Comparison of ENCODE assay signal across 31 cellular contexts in the genomic region with DNA sequence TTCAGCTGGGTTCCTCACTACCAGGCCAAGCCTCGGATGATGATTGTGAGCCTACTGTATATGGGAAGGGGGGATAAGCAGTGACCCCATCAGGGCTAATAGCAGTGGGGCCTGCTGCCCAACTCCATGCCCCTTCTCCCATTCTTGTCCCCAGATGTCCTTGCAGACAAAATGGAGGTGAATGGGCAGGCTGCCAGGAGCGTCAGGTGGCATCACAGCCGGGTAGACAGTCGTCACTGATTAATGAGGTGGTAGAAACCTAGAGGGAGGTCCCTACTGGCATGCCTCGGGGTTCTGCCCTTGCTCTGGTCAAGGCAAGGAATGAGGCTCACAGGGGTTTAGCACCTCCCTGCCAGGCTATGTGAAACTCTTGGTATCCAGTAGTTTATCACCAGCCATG. TPM values are rescaled to one million over a fixed set of nuclear protein-coding genes. Genes with fewer than 3 reads are reported as not detected.
DNase-seq lines count a peak whose midpoint lies in the region; ATAC-seq and TF ChIP-seq lines count a peak whose summit lies in the region.
"Had no signal": no experiment of that assay in that cellular context is flagged by ENCODE, and none has a peak within 500 bp of the region (broad histone marks: within the 10 kb centered on the region; RNA-seq: fewer than 3 reads in every experiment).

No MANE protein-coding gene starts in this region.

- in situ Hi-C loops in IMR-90 (cut with MboI; ENCODE audit: low sequenced_read_pairs) = no loop called here

- CTCF ChIA-PET in IMR-90 (lab: Yijun Ruan, JAX) = no interaction called here

- peaks cover 95 to 100% (median 99%) of the 10 kb centered on the region in 11 experiments for H4K20me1 ChIP-seq in BLaER1 treated with 17β-estradiol and CSF1 and Interleukin-3, amounts not matched to agents 10 nM and 100 nM
- peaks cover 98% of the 10 kb centered on the region for H4K20me1 ChIP-seq in IMR-90 (ENCODE audit: insufficient read depth, low read length)

- H3K9me3 ChIP-seq in BLaER1 treated with 17β-estradiol and CSF1 and Interleukin-3, amounts not matched to agents 10 nM and 100 nM (replicated peaks in 1 of 11) = no peaks in the 10 kb centered on the region
- no peaks in the 10 kb centered on the region for H3K9me3 ChIP-seq in IMR-90 (ENCODE audit: control insufficient read depth, insufficient read depth, low read length)
- no peaks in the 10 kb centered on the region for H3K9me3 ChIP-seq in esophagus muscularis mucosa
- H3K9me3 ChIP-seq: gastrocnemius medialis, mucosa of descending colon had no signal

- intact Hi-C loops in IMR-90 (cut with micrococcal nuclease) = no loop called here
- intact Hi-C loops in esophagus muscularis mucosa (cut with DNase I) = no loop called here

- H3K79me1 ChIP-seq in IMR-90 (ENCODE audit: low read depth in 1 of 2, low read length in 2 of 2) = peaks cover 47 to 95% of the 10 kb centered on the region in 2 experiments

- no peak overlapping the region for H2AK9ac ChIP-seq in IMR-90 (replicated peaks; ENCODE audit: low read depth, low read length, poor library complexity)

- no peak overlapping the region for H4K5ac ChIP-seq in IMR-90 (ENCODE audit: low read depth, low read length)

- peak overlapping the region; percentile 15 for H3K4ac ChIP-seq in IMR-90 (ENCODE audit: low read depth, low read length)

- TF ChIP-seq RAD21 in IMR-90 (IDR thresholded peaks at IDR 0.05; ENCODE audit: low read length) = no peak

- peaks cover 16% of the 10 kb centered on the region for H3K36me3 Mint-ChIP-seq in endothelial cell (ENCODE audit: low read depth, unreplicated experiment)
- H3K36me3 Mint-ChIP-seq: natural killer cell treated with Interleukin-12 subunit alpha and Interleukin-12 subunit beta and Interleukin-15 and Interleukin-18, amount 100 ng/mL, for 72 hours had no signal

- H3K9me1 ChIP-seq in IMR-90 (ENCODE audit: insufficient read depth, low read length) = peaks cover 78% of the 10 kb centered on the region

- no peak for TF ChIP-seq EP300 in esophagus muscularis mucosa (IDR thresholded peaks at IDR 0.05)

- no peak overlapping the region; the same call in 1 of the 2 replicates for H2AK5ac ChIP-seq in IMR-90 (ENCODE audit: low read depth, low read length)

- H2BK120ac ChIP-seq in IMR-90 (ENCODE audit: low read depth, low read length) = no peak overlapping the region

- no peak overlapping the region for H3K4me3 ChIP-seq in BLaER1 treated with 17β-estradiol and CSF1 and Interleukin-3, amounts not matched to agents 10 nM and 100 nM
- no peak overlapping the region for H3K4me3 ChIP-seq in IMR-90 (ENCODE audit: insufficient read depth, low read depth, low read length)
- no peak overlapping the region for H3K4me3 ChIP-seq in esophagus muscularis mucosa
- H3K4me3 ChIP-seq: gastrocnemius medialis, hepatocyte, mucosa of descending colon had no signal

- H3K4me3 Mint-ChIP-seq in stimulated activated naive CD8-positive, alpha-beta T cell treated with anti-CD3 and anti-CD28 coated beads, Interleukin-15, amount 100 ng/mL, for 72 hours = no peak overlapping the region
- H3K4me3 Mint-ChIP-seq in endothelial cell (ENCODE audit: unreplicated experiment) = no peak overlapping the region
- H3K4me3 Mint-ChIP-seq: activated CD4-positive, alpha-beta memory T cell treated with anti-CD3 and anti-CD28 coated beads, Interleukin-2, amount 10 ng/mL, durations not matched to agents 7 days and 5 days; activated T-helper 17 cell treated with anti-CD3 and anti-CD28 coated beads, Interleukin-2, amount 50 U/mL, for 72 hours; natural killer cell treated with Interleukin-12 subunit alpha and Interleukin-12 subunit beta and Interleukin-15 and Interleukin-18, amount 100 ng/mL, for 72 hours; stimulated activated memory B cell treated with anti-CD40 and anti-IgM and Interleukin-4, amounts not matched to agents 10 μg/mL and 1 μg/mL and 100 μg/mL, for 72 hours; T-helper 17 cell had no signal

- no TSS peak for BruUV-seq in IMR-90 (replicated peaks; lab: Mats Ljungman, UMichigan)

- TF ChIP-seq CTCF in IMR-90 (conservative IDR thresholded peaks at IDR 0.05; ENCODE audit: low read depth, low read length) (no peak), esophagus muscularis mucosa (IDR thresholded peaks at IDR 0.05) (no peak), endothelial cell (IDR thresholded peaks at IDR 0.05; ENCODE audit: unreplicated experiment) (no peak)

- H3K4me2 ChIP-seq in BLaER1 treated with 17β-estradiol and CSF1 and Interleukin-3, amounts not matched to agents 10 nM and 100 nM = peak overlapping the region; percentile 17 to 100 (median 98); a peak in 19 of 22 replicates
- no peak overlapping the region for H3K4me2 ChIP-seq in IMR-90 (ENCODE audit: low read depth, low read length)

- H2BK20ac ChIP-seq in IMR-90 (ENCODE audit: low read depth, low read length) = no peak overlapping the region

- no peak overlapping the region for H2AFZ ChIP-seq in IMR-90 (replicated peaks; ENCODE audit: low read length, poor library complexity)
- H2AFZ ChIP-seq: hepatocyte had no signal

- WGBS in IMR-90 (ENCODE audit: extremely low coverage in 2 of 2, insufficient read length in 1 of 2), 2 experiments = 17% methylated on average over 2 of the region's 5 CpGs; no CpG with 5 or more reads in 1 of the 2 experiments
- WGBS in esophagus muscularis mucosa = 51% methylated on average over 4 of the region's 5 CpGs

- POLR2A ChIA-PET in IMR-90 (lab: Charles Lee; ENCODE audit: unreplicated experiment) = no interaction called here

- peaks cover 18 to 30% (median 25%) of the 10 kb centered on the region in 11 experiments for H3K27me3 ChIP-seq in BLaER1 treated with 17β-estradiol and CSF1 and Interleukin-3, amounts not matched to agents 10 nM and 100 nM
- no peaks in the 10 kb centered on the region for H3K27me3 ChIP-seq in IMR-90 (ENCODE audit: control insufficient read depth, insufficient read depth, low read length)
- H3K27me3 ChIP-seq in esophagus muscularis mucosa = no peaks in the 10 kb centered on the region
- H3K27me3 ChIP-seq: gastrocnemius medialis, hepatocyte had no signal

- TF ChIP-seq POLR2A in IMR-90 (IDR thresholded peaks at IDR 0.05; ENCODE audit: low read depth, low read length) (no peak), esophagus muscularis mucosa (IDR thresholded peaks at IDR 0.05; ENCODE audit: low read depth) (no peak)

- no peak overlapping the region for H4K91ac ChIP-seq in IMR-90 (ENCODE audit: insufficient read depth, low read depth, low read length)

- H3K27ac Mint-ChIP-seq in stimulated activated naive CD8-positive, alpha-beta T cell treated with anti-CD3 and anti-CD28 coated beads, Interleukin-15, amount 100 ng/mL, for 72 hours = no peak overlapping the region
- no peak overlapping the region for H3K27ac Mint-ChIP-seq in endothelial cell (ENCODE audit: unreplicated experiment)
- H3K27ac Mint-ChIP-seq: activated CD4-positive, alpha-beta memory T cell treated with anti-CD3 and anti-CD28 coated beads, Interleukin-2, amount 10 ng/mL, durations not matched to agents 7 days and 5 days; stimulated activated memory B cell treated with anti-CD40 and anti-IgM and Interleukin-4, amounts not matched to agents 10 μg/mL and 1 μg/mL and 100 μg/mL, for 72 hours; T-helper 17 cell had no signal

- H3K4me1 ChIP-seq in BLaER1 treated with 17β-estradiol and CSF1 and Interleukin-3, amounts not matched to agents 10 nM and 100 nM = peaks cover 53 to 94% (median 92%) of the 10 kb centered on the region in 10 experiments
- H3K4me1 ChIP-seq in IMR-90 (ENCODE audit: control insufficient read depth, insufficient read depth, low read length) (peaks cover 71% of the 10 kb centered on the region), esophagus muscularis mucosa (peaks cover 67 to 90% (median 82%) of the 10 kb centered on the region in 4 donors)

- H3K18ac ChIP-seq in IMR-90 (ENCODE audit: low read depth, low read length) = no peak overlapping the region

- no peaks in the 10 kb centered on the region for H3K27me3 Mint-ChIP-seq in stimulated activated naive CD8-positive, alpha-beta T cell treated with anti-CD3 and anti-CD28 coated beads, Interleukin-15, amount 100 ng/mL, for 72 hours
- H3K27me3 Mint-ChIP-seq in endothelial cell (ENCODE audit: unreplicated experiment) = peaks cover 37% of the 10 kb centered on the region
- H3K27me3 Mint-ChIP-seq: activated CD4-positive, alpha-beta memory T cell treated with anti-CD3 and anti-CD28 coated beads, Interleukin-2, amount 10 ng/mL, durations not matched to agents 7 days and 5 days; activated T-helper 17 cell treated with anti-CD3 and anti-CD28 coated beads, Interleukin-2, amount 50 U/mL, for 72 hours; natural killer cell treated with Interleukin-12 subunit alpha and Interleukin-12 subunit beta and Interleukin-15 and Interleukin-18, amount 100 ng/mL, for 72 hours; stimulated activated memory B cell treated with anti-CD40 and anti-IgM and Interleukin-4, amounts not matched to agents 10 μg/mL and 1 μg/mL and 100 μg/mL, for 72 hours; T-helper 17 cell had no signal

- peak overlapping the region in 1 of 11 experiments; percentile 14; a peak in 3 of 22 replicates for H3K9ac ChIP-seq in BLaER1 treated with 17β-estradiol and CSF1 and Interleukin-3, amounts not matched to agents 10 nM and 100 nM
- no peak overlapping the region for H3K9ac ChIP-seq in IMR-90 (ENCODE audit: low read depth, low read length)

- dilution Hi-C loops in IMR-90 (cut with HindIII; ENCODE audit: low sequenced_read_pairs, unreplicated experiment) = no loop called here

- no peak overlapping the region for H3K27ac ChIP-seq in BLaER1 treated with 17β-estradiol and CSF1 and Interleukin-3, amounts not matched to agents 10 nM and 100 nM
- H3K27ac ChIP-seq in IMR-90 (ENCODE audit: insufficient read depth, low read length) (no peak overlapping the region), esophagus muscularis mucosa (replicated peaks in 1 of 4) (peak overlapping the region; percentile 44 to 98 (median 96))
- H3K27ac ChIP-seq: gastrocnemius medialis, hepatocyte had no signal

- H3K36me3 ChIP-seq in BLaER1 treated with 17β-estradiol and CSF1 and Interleukin-3, amounts not matched to agents 10 nM and 100 nM = peaks cover 0 to 30% (median 17%) of the 10 kb centered on the region in 11 experiments; a peak in 14 of 22 replicates
- H3K36me3 ChIP-seq in IMR-90 (ENCODE audit: control insufficient read depth, insufficient read depth, low read length) = peaks cover 2% of the 10 kb centered on the region; the same call in 1 of the 2 replicates
- no peaks in the 10 kb centered on the region for H3K36me3 ChIP-seq in esophagus muscularis mucosa
- H3K36me3 ChIP-seq: gastrocnemius medialis had no signal

- DNase-seq in IMR-90 = no peak
- DNase-seq in NCI-H69 (lab: John Stamatoyannopoulos, UW) = peak; percentile 81
- DNase-seq in esophagus muscularis mucosa (ENCODE audit: extremely low spot score) = no peak
- DNase-seq in stimulated activated naive CD8-positive, alpha-beta T cell treated with anti-CD3 and anti-CD28 coated beads, Interleukin-15, amount 100 ng/mL, for 72 hours = no peak
- DNase-seq in endothelial cell (ENCODE audit: low spot score) = no peak
- DNase-seq in activated CD4-positive, alpha-beta T cell treated with anti-CD3 and anti-CD28 coated beads for 1 hour = no peak
- DNase-seq in HCEC 1CT = no peak
- DNase-seq: activated CD4-positive, alpha-beta memory T cell treated with anti-CD3 and anti-CD28 coated beads, Interleukin-2, amount 10 ng/mL, durations not matched to agents 7 days and 5 days; activated CD4-positive, CD25-positive, alpha-beta regulatory T cell treated with anti-CD3 and anti-CD28 coated beads, Interleukin-2, amount 50 U/mL, for 72 hours; activated CD8-positive, alpha-beta memory T cell treated with anti-CD3 and anti-CD28 coated beads, Interleukin-2, amount 50 U/mL, for 4 hours; activated naive CD4-positive, alpha-beta T cell treated with anti-CD3 and anti-CD28 coated beads, Interleukin-2, amount 50 U/mL, for 16 hours; amniotic stem cell; C1 segment of cervical spinal cord; COR-L47; DMS79 treated with DMSO at 0.1 percent for 48 hours; gastrocnemius medialis; GF-D8; mucosa of descending colon; NCI-H1092; NCI-H2029 treated with DMSO at 0.1 percent for 48 hours; NCI-H446 treated with DMSO at 0.1 percent for 48 hours; NK-92 treated with Interleukin-12 subunit alpha and Interleukin-12 subunit beta, amount 100 ng/mL, for 24 hours; occipital lobe; T-helper 17 cell; trophoblast cell had no signal

- H3K56ac ChIP-seq in IMR-90 (ENCODE audit: extremely low read depth, insufficient read depth, low read length) = no peak overlapping the region

- 0 out of 4 replicates have a peak overlapping the region, but pooled peaks of 1 of the 2 experiments have one; percentile 21 for H4K8ac ChIP-seq in IMR-90 (ENCODE audit: low read depth in 2 of 2, low read length in 2 of 2)

- H3K23ac ChIP-seq in IMR-90 (ENCODE audit: low read depth, low read length) = peak overlapping the region; percentile 59; the same call in 1 of the 2 replicates

- peaks cover 65% of the 10 kb centered on the region for H3K4me1 Mint-ChIP-seq in stimulated activated naive CD8-positive, alpha-beta T cell treated with anti-CD3 and anti-CD28 coated beads, Interleukin-15, amount 100 ng/mL, for 72 hours
- H3K4me1 Mint-ChIP-seq in endothelial cell (ENCODE audit: unreplicated experiment) = peaks cover 39% of the 10 kb centered on the region

- no peak overlapping the region for H2BK5ac ChIP-seq in IMR-90 (ENCODE audit: low read depth, low read length, poor library complexity, severe bottlenecking)

- no peak for ATAC-seq in IMR-90 (ENCODE audit: low read depth)
- ATAC-seq in stimulated activated naive CD8-positive, alpha-beta T cell treated with anti-CD3 and anti-CD28 coated beads, Interleukin-15, amount 100 ng/mL, for 72 hours = no peak
- ATAC-seq: activated T-helper 17 cell treated with anti-CD3 and anti-CD28 coated beads, Interleukin-2, amount 50 U/mL, for 72 hours; gastrocnemius medialis; natural killer cell treated with Interleukin-12 subunit alpha and Interleukin-12 subunit beta and Interleukin-15 and Interleukin-18, amount 100 ng/mL, for 72 hours; Right ventricle myocardium inferior; stimulated activated memory B cell treated with anti-CD40 and anti-IgM and Interleukin-4, amounts not matched to agents 10 μg/mL and 1 μg/mL and 100 μg/mL, for 72 hours; T-helper 17 cell had no signal

- H3K9me3 Mint-ChIP-seq in stimulated activated naive CD8-positive, alpha-beta T cell treated with anti-CD3 and anti-CD28 coated beads, Interleukin-15, amount 100 ng/mL, for 72 hours = no peaks in the 10 kb centered on the region
- H3K9me3 Mint-ChIP-seq in endothelial cell (ENCODE audit: unreplicated experiment) = no peaks in the 10 kb centered on the region
- H3K9me3 Mint-ChIP-seq: activated CD4-positive, alpha-beta memory T cell treated with anti-CD3 and anti-CD28 coated beads, Interleukin-2, amount 10 ng/mL, durations not matched to agents 7 days and 5 days; activated T-helper 17 cell treated with anti-CD3 and anti-CD28 coated beads, Interleukin-2, amount 50 U/mL, for 72 hours; natural killer cell treated with Interleukin-12 subunit alpha and Interleukin-12 subunit beta and Interleukin-15 and Interleukin-18, amount 100 ng/mL, for 72 hours; stimulated activated memory B cell treated with anti-CD40 and anti-IgM and Interleukin-4, amounts not matched to agents 10 μg/mL and 1 μg/mL and 100 μg/mL, for 72 hours had no signal

- H2BK15ac ChIP-seq in IMR-90 (ENCODE audit: low read depth, low read length) = no peak overlapping the region

- H3K14ac ChIP-seq in IMR-90 (replicated peaks; ENCODE audit: low read depth, low read length) = peak overlapping the region; percentile 60; the same call in 1 of the 2 replicates

RNA-seq across cellular contexts. Expression of a gene that starts 21.1 kb away (rescaled TPM):
- total RNA-seq in IMR-90 (2012; rRNA removed) = 1.8 and 1.9 TPM in 2 replicates
- 10.5 and 14.0 TPM in 2 replicates for polyA plus RNA-seq in IMR-90 (2012; rRNA removed)
- polyA plus RNA-seq in IMR-90 (2012; cell fraction: cytosol; rRNA removed) = 5.5 and 10.5 TPM in 2 replicates
- polyA plus RNA-seq in IMR-90 (2012; cell fraction: nucleus; rRNA removed; ENCODE audit: low replicate concordance) = 18.8 and 32.7 TPM in 2 replicates
- total RNA-seq in esophagus muscularis mucosa = 10 to 100 TPM; 18.7 to 41.3 (median 28.3) TPM
- total RNA-seq in endothelial cell (ENCODE audit: unreplicated experiment) = 46.2 TPM

Comparison
In these comparisons a context has a peak if more than half of its experiments do, and no peak if none do; other contexts are left out.
1. H3K27ac ChIP-seq: peak in esophagus muscularis mucosa (4 of 4); none in BLaER1 treated with 17β-estradiol and CSF1 and Interleukin-3, amounts not matched to agents 10 nM and 100 nM (0 of 11) and IMR-90 (single experiment).